Comparison of ENCODE assay signal across 20 cellular contexts in the genomic region with DNA sequence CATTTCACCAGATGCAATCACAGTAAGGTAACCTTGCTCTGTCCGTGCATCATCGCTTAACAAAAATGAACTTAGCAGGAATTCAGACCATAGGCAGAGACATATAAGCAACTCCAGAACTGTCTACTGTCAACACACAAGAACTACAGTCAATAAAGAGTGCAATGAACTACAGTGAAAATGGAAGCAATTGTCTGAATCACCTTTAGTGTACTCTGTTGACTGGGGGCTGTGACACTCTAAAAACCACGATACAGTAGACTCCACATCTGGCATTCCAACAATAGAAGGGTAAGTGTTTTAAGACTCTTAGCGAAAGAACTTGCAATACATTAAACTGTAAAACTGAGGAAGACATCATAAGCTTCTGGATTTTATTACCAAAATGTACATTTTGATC.
"Had no signal": no experiment of that assay in that cellular context is flagged by ENCODE, and none has a peak within 500 bp of the region (broad histone marks: within the 10 kb centered on the region; RNA-seq: fewer than 3 reads in every experiment).

No MANE protein-coding gene starts in this region.

- H3K4me1 Mint-ChIP-seq: activated CD4-positive, alpha-beta memory T cell treated with anti-CD3 and anti-CD28 coated beads, Interleukin-2, amount 10 ng/mL, durations not matched to agents 7 days and 5 days; mesothelial cell of epicardium had no signal

- H3K9me3 ChIP-seq: heart right ventricle, left ventricle myocardium inferior, neutrophil, ovary, prostate gland, right atrium auricular region, thoracic aorta had no signal

- H3K27ac Mint-ChIP-seq: activated B cell treated with CpG ODN at 0.5 μM for 24 hours; activated CD4-positive, alpha-beta memory T cell treated with anti-CD3 and anti-CD28 coated beads, Interleukin-2, amount 10 ng/mL, durations not matched to agents 7 days and 5 days; activated naive CD4-positive, alpha-beta T cell treated with anti-CD3 and anti-CD28 coated beads for 36 hours; activated T-cell treated with anti-CD3 and anti-CD28 coated beads, Interleukin-2, amount 50 U/mL, for 72 hours; mesothelial cell of epicardium; naive thymus-derived CD8-positive, alpha-beta T cell; T-helper 1 cell treated with Interleukin-12 subunit alpha and Interleukin-12 subunit beta and Interleukin-4 antibody, amounts not matched to agents 30 μg/mL and 1 μg/mL, for 36 hours; type B pancreatic cell had no signal

- H3K27me3 Mint-ChIP-seq: activated B cell treated with CpG ODN at 0.5 μM for 24 hours; activated CD4-positive, alpha-beta memory T cell treated with anti-CD3 and anti-CD28 coated beads, Interleukin-2, amount 10 ng/mL, durations not matched to agents 7 days and 5 days; naive thymus-derived CD8-positive, alpha-beta T cell; type B pancreatic cell had no signal

- H3K4me3 Mint-ChIP-seq: activated B cell treated with CpG ODN at 0.5 μM for 24 hours; activated CD4-positive, alpha-beta memory T cell treated with anti-CD3 and anti-CD28 coated beads, Interleukin-2, amount 10 ng/mL, durations not matched to agents 7 days and 5 days; activated naive CD4-positive, alpha-beta T cell treated with anti-CD3 and anti-CD28 coated beads for 36 hours; activated T-cell treated with anti-CD3 and anti-CD28 coated beads, Interleukin-2, amount 50 U/mL, for 72 hours; mesothelial cell of epicardium; naive thymus-derived CD8-positive, alpha-beta T cell; T-helper 1 cell treated with Interleukin-12 subunit alpha and Interleukin-12 subunit beta and Interleukin-4 antibody, amounts not matched to agents 30 μg/mL and 1 μg/mL, for 36 hours; type B pancreatic cell had no signal

- H3K27ac ChIP-seq: epithelial cell of prostate, heart right ventricle, left ventricle myocardium inferior, neutrophil, ovary, prostate gland, right atrium auricular region, thoracic aorta had no signal

- ATAC-seq: activated T-cell treated with anti-CD3 and anti-CD28 coated beads, Interleukin-2, amount 50 U/mL, for 72 hours; heart right ventricle; naive thymus-derived CD8-positive, alpha-beta T cell had no signal

- H3K27me3 ChIP-seq: heart right ventricle, neutrophil, ovary, right atrium auricular region had no signal

- H3K36me3 ChIP-seq: left ventricle myocardium inferior, neutrophil, ovary, prostate gland, right atrium auricular region, thoracic aorta had no signal

- DNase-seq: activated B cell treated with CpG ODN at 0.5 μM for 24 hours; activated CD4-positive, alpha-beta memory T cell treated with anti-CD3 and anti-CD28 coated beads, Interleukin-2, amount 10 ng/mL, durations not matched to agents 7 days and 5 days; activated CD4-positive, alpha-beta T cell treated with anti-CD3 and anti-CD28 coated beads for 48 hours; activated effector memory CD4-positive, alpha-beta T cell treated with Interleukin-2 at 50 U/mL for 16 hours; activated naive CD4-positive, alpha-beta T cell treated with anti-CD3 and anti-CD28 coated beads for 36 hours; activated T-cell treated with anti-CD3 and anti-CD28 coated beads, Interleukin-2, amount 50 U/mL, for 72 hours; heart right ventricle; left ventricle myocardium inferior; naive thymus-derived CD8-positive, alpha-beta T cell; ovary; stimulated activated CD4-positive, alpha-beta T cell treated with anti-CD3 and anti-CD28 coated beads, Interleukin-4, amount 100 ng/mL, for 24 hours; stimulated activated naive CD4-positive, alpha-beta T cell treated with Interleukin-2 at 50 U/mL for 16 hours had no signal

- H3K36me3 Mint-ChIP-seq: mesothelial cell of epicardium, type B pancreatic cell had no signal

- H3K4me1 ChIP-seq: left ventricle myocardium inferior, prostate gland, right atrium auricular region had no signal

- H3K9me3 Mint-ChIP-seq: activated B cell treated with CpG ODN at 0.5 μM for 24 hours; activated CD4-positive, alpha-beta memory T cell treated with anti-CD3 and anti-CD28 coated beads, Interleukin-2, amount 10 ng/mL, durations not matched to agents 7 days and 5 days; activated naive CD4-positive, alpha-beta T cell treated with anti-CD3 and anti-CD28 coated beads for 36 hours; activated T-cell treated with anti-CD3 and anti-CD28 coated beads, Interleukin-2, amount 50 U/mL, for 72 hours; mesothelial cell of epicardium; naive thymus-derived CD8-positive, alpha-beta T cell; T-helper 1 cell treated with Interleukin-12 subunit alpha and Interleukin-12 subunit beta and Interleukin-4 antibody, amounts not matched to agents 30 μg/mL and 1 μg/mL, for 36 hours; type B pancreatic cell had no signal

- H3K4me3 ChIP-seq: heart right ventricle, left ventricle myocardium inferior, ovary, prostate gland, right atrium auricular region, thoracic aorta had no signal
